Comparison of ENCODE assay signal across 20 cellular contexts in the genomic region with DNA sequence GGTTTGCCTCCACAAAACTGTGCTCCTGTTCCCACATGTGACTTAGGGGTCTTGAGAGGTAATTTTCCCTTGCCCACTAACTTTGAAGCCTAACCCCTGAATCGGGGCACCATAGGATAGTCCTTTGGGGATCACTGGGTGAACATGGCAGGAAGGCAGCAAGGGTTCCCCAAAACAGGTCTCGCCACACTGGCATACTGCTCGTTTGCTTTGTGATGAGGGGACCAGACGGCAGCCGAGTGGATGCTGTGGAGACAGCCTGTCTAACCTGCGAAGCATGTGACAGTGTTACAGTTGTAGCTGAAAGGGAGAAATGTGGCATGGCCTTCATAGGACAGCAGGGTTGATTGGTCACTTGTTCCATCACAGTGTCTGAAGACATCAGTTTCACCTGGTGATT. TPM values are rescaled to one million over a fixed set of nuclear protein-coding genes. Genes with fewer than 3 reads are reported as not detected.
DNase-seq lines count a peak whose midpoint lies in the region; ATAC-seq, FAIRE-seq and TF ChIP-seq lines count a peak whose summit lies in the region.
"Had no signal": no experiment of that assay in that cellular context is flagged by ENCODE, and none has a peak within 500 bp of the region (broad histone marks: within the 10 kb centered on the region; RNA-seq: fewer than 3 reads in every experiment).

No MANE protein-coding gene starts in this region.

- no peaks in the 10 kb centered on the region for H3K23me2 ChIP-seq in H9 (ENCODE audit: insufficient read length, low read depth, low read length, poor library complexity, severe bottlenecking)

- H2BK5ac ChIP-seq in H9 (ENCODE audit: insufficient read length, low read length) = no peak overlapping the region

- H3K36me3 Mint-ChIP-seq in H9 (ENCODE audit: insufficient read depth in 1 of 3, low read depth in 3 of 3) = peaks cover 7 to 67% (median 46%) of the 10 kb centered on the region in 3 experiments

- no peaks in the 10 kb centered on the region for H3K27me3 Mint-ChIP-seq in H9 (ENCODE audit: low read depth)
- H3K27me3 Mint-ChIP-seq: activated CD4-positive, alpha-beta memory T cell treated with anti-CD3 and anti-CD28 coated beads for 36 hours; B cell; naive thymus-derived CD4-positive, alpha-beta T cell; T-cell had no signal

- CTCF ChIA-PET in K562 (lab: Yijun Ruan, JAX; ENCODE audit: low intra/inter-chr PET ratio) = interaction anchor here (2.6 kb wide), 1 partner anchor 256 kb away, joined by 14 read pairs; no protein-coding TSS in a partner anchor

- H4K8ac ChIP-seq in H9 (replicated peaks; ENCODE audit: insufficient read length, low read depth, low read length) = no peak overlapping the region

- no peak overlapping the region for H3K4ac ChIP-seq in H9 (ENCODE audit: low read depth, low read length)

- no peaks in the 10 kb centered on the region for H3K9me3 Mint-ChIP-seq in H9
- H3K9me3 Mint-ChIP-seq: activated CD4-positive, alpha-beta memory T cell treated with anti-CD3 and anti-CD28 coated beads for 36 hours; activated naive CD4-positive, alpha-beta T cell treated with anti-CD3 and anti-CD28 coated beads, Interleukin-2, amount 50 U/mL, for 72 hours; activated T-cell treated with anti-CD3 and anti-CD28 coated beads, Interleukin-2, amount 50 U/mL, for 4 hours; naive thymus-derived CD4-positive, alpha-beta T cell; T-cell had no signal

- POLR2A ChIA-PET in K562 (lab: Yijun Ruan, JAX) = no interaction called here

- no peak for TF ChIP-seq POLR2A in K562 (conservative IDR thresholded peaks at IDR 0.05)

- peaks cover 2% of the 10 kb centered on the region for H3K9me1 ChIP-seq in K562 (ENCODE audit: control insufficient read depth, insufficient read depth, low read length)

- peak overlapping the region in 2 of 3 experiments; percentile 68 to 71; a peak in 1 of 7 replicates for H3K27ac Mint-ChIP-seq in H9
- H3K27ac Mint-ChIP-seq: activated CD4-positive, alpha-beta memory T cell treated with anti-CD3 and anti-CD28 coated beads for 36 hours; B cell; T-cell had no signal

- intact Hi-C loops in K562 (cut with micrococcal nuclease) = loop anchor here (10.0 kb wide), 2 partner anchors 75 to 95 kb away; no protein-coding TSS in a partner anchor
- intact Hi-C loops in lower lobe of right lung (cut with DNase I) = loop anchor here (10.0 kb wide), 1 partner anchor 255 kb away; no protein-coding TSS in a partner anchor

- peaks cover 52% of the 10 kb centered on the region for H3K36me3 ChIP-seq in K562 (ENCODE audit: control insufficient read depth, insufficient read depth, low read length)
- peaks cover 96% of the 10 kb centered on the region for H3K36me3 ChIP-seq in lower lobe of right lung
- peaks cover 63% of the 10 kb centered on the region for H3K36me3 ChIP-seq in skeletal muscle satellite cell (ENCODE audit: insufficient read depth, low read length)

- WGBS in H9 (ENCODE audit: extremely low coverage, insufficient read length, low lambda C conversion rate) = no CpG with 5 or more reads among the region's 6 CpGs
- 78% methylated on average over 6 of the region's 6 CpGs for WGBS in K562 (ENCODE audit: insufficient coverage, low coverage, missing lambda C conversion rate)

- no peak overlapping the region for H2AK5ac ChIP-seq in H9 (ENCODE audit: insufficient read length, low read length)

- BruUV-seq in K562 (replicated peaks; lab: Mats Ljungman, UMichigan) = no TSS peak

- H4K20me1 ChIP-seq in H9 (ENCODE audit: control insufficient read depth, insufficient read depth, insufficient read length) (no peaks in the 10 kb centered on the region), K562 (replicated peaks; ENCODE audit: control insufficient read depth, insufficient read depth, low read length) (no peaks in the 10 kb centered on the region)

- no peak overlapping the region for H3K18ac ChIP-seq in H9 (ENCODE audit: insufficient read length, low read depth, low read length)

- ATAC-seq in K562 (no peak), lower lobe of right lung (no peak), GM18867 (IDR thresholded peaks at IDR 0.05; ENCODE audit: unreplicated experiment) (no peak)
- ATAC-seq: activated naive CD4-positive, alpha-beta T cell treated with anti-CD3 and anti-CD28 coated beads, Interleukin-2, amount 50 U/mL, for 72 hours; activated T-cell treated with anti-CD3 and anti-CD28 coated beads, Interleukin-2, amount 50 U/mL, for 4 hours; left lung; naive thymus-derived CD4-positive, alpha-beta T cell; T-cell had no signal

- H3K4me3 Mint-ChIP-seq in H9 = no peak overlapping the region
- H3K4me3 Mint-ChIP-seq: activated CD4-positive, alpha-beta memory T cell treated with anti-CD3 and anti-CD28 coated beads for 36 hours; activated T-cell treated with anti-CD3 and anti-CD28 coated beads, Interleukin-2, amount 50 U/mL, for 4 hours; B cell; naive thymus-derived CD4-positive, alpha-beta T cell; T-cell had no signal

- TF ChIP-seq EP300 in K562 (IDR thresholded peaks at IDR 0.05; ENCODE audit: low read length) = no peak

- no peak for TF ChIP-seq RAD21 in K562 (CRISPR knock-in tag; conservative IDR thresholded peaks at IDR 0.05 in 1 of 2, IDR thresholded peaks at IDR 0.05 in 1 of 2)

- no peak overlapping the region for H4K5ac ChIP-seq in H9 (ENCODE audit: insufficient read length, low read depth, low read length)

- no peak overlapping the region for H3K14ac ChIP-seq in H9 (ENCODE audit: insufficient read depth, low read length)

- no peak overlapping the region for H2BK12ac ChIP-seq in H9 (ENCODE audit: insufficient read length, low read depth, low read length)

- no peak overlapping the region for H2BK20ac ChIP-seq in H9 (ENCODE audit: low read depth, low read length, poor library complexity, severe bottlenecking)

- H3K9ac ChIP-seq in H9 (ENCODE audit: extremely low read depth, insufficient read length, low read length) (no peak overlapping the region), K562 (ENCODE audit: insufficient read depth in 1 of 2, low read depth in 2 of 2, low read length in 2 of 2) (no peak overlapping the region), skeletal muscle satellite cell (ENCODE audit: low read depth, low read length) (peak overlapping the region; percentile 40)

- no peaks in the 10 kb centered on the region for H3K79me1 ChIP-seq in H9 (ENCODE audit: insufficient read depth, low read depth, low read length, poor library complexity, severe bottlenecking)

- no peak overlapping the region for H4K91ac ChIP-seq in H9 (ENCODE audit: insufficient read length, low read depth, low read length)

- no peak overlapping the region for H2BK15ac ChIP-seq in H9 (ENCODE audit: low read depth, low read length)

- H2AFZ ChIP-seq in H9 (ENCODE audit: low read length) = no peak overlapping the region
- H2AFZ ChIP-seq in K562 (ENCODE audit: low read depth, low read length) = no peak overlapping the region

- no peak overlapping the region for H3K23ac ChIP-seq in H9 (ENCODE audit: insufficient read length, low read depth, low read length)

- H3K56ac ChIP-seq in H9 (ENCODE audit: insufficient read length, low read depth, low read length) = no peak overlapping the region

- DNase-seq in H9 (no peak), K562 (ENCODE audit: extremely low read depth in 1 of 4, low spot score in 3 of 4) (no peak), lower lobe of right lung (no peak), amygdala (lab: John Stamatoyannopoulos, UW) (no peak), DMS153 treated with DMSO at 0.1 percent for 48 hours (lab: John Stamatoyannopoulos, UW; ENCODE audit: unreplicated experiment) (no peak)
- no peak for DNase-seq in stimulated activated naive CD4-positive, alpha-beta T cell treated with Interleukin-2 at 50 U/mL for 16 hours (lab: John Stamatoyannopoulos, UW)
- DNase-seq: activated CD4-positive, alpha-beta memory T cell treated with anti-CD3 and anti-CD28 coated beads for 36 hours; activated T-cell treated with anti-CD3 and anti-CD28 coated beads, Interleukin-2, amount 50 U/mL, for 4 hours; Caco-2; effector CD8-positive, alpha-beta T cell; left lung; naive thymus-derived CD4-positive, alpha-beta T cell; stimulated activated CD4-positive, alpha-beta T cell treated with anti-CD3 and anti-CD28 coated beads, Interleukin-2, amount 100 ng/mL, for 24 hours; T-cell had no signal

- peak; percentile 19 for FAIRE-seq in K562 (lab: Jason Lieb, UNC)

- no peak overlapping the region for H3T11ph ChIP-seq in H9 (ENCODE audit: low read length)

- H3K4me1 Mint-ChIP-seq in H9 = peaks cover 13 to 24% of the 10 kb centered on the region in 2 experiments
- H3K4me1 Mint-ChIP-seq: B cell, T-cell had no signal

- H3K4me1 ChIP-seq in H9 (ENCODE audit: insufficient read depth, low read length) (no peaks in the 10 kb centered on the region), K562 (replicated peaks in 1 of 2; ENCODE audit: control insufficient read depth in 2 of 2, insufficient read depth in 2 of 2, low read length in 2 of 2) (no peaks in the 10 kb centered on the region), lower lobe of right lung (no peaks in the 10 kb centered on the region), skeletal muscle satellite cell (ENCODE audit: control insufficient read depth, insufficient read depth, low read length) (peaks cover 11% of the 10 kb centered on the region)
- H3K4me1 ChIP-seq: Caco-2, left lung had no signal

- H2BK120ac ChIP-seq in H9 (ENCODE audit: low read depth, low read length, poor library complexity, severe bottlenecking) = no peak overlapping the region

- H3K27me3 ChIP-seq in H9 (ENCODE audit: insufficient read depth, low read length) (no peaks in the 10 kb centered on the region), K562 (ENCODE audit: control insufficient read depth in 2 of 2, insufficient read depth in 2 of 2, low read length in 2 of 2) (no peaks in the 10 kb centered on the region), lower lobe of right lung (ENCODE audit: low read depth) (no peaks in the 10 kb centered on the region), skeletal muscle satellite cell (ENCODE audit: control insufficient read depth, insufficient read depth, low read length) (no peaks in the 10 kb centered on the region)
- H3K27me3 ChIP-seq: cardiac muscle cell, left lung had no signal

- no peak overlapping the region for H3K4me3 ChIP-seq in K562
- H3K4me3 ChIP-seq in lower lobe of right lung = no peak overlapping the region
- H3K4me3 ChIP-seq in skeletal muscle satellite cell (ENCODE audit: low read length) = no peak overlapping the region
- H3K4me3 ChIP-seq: cardiac muscle cell, left lung, thoracic aorta had no signal

- in situ Hi-C loops in K562 (cut with MboI) = loop anchor here (5.0 kb wide), 1 partner anchor 258 kb away; no protein-coding TSS in a partner anchor

- H3K27ac ChIP-seq in H9 (ENCODE audit: insufficient read length, low read depth, low read length) (no peak overlapping the region), K562 (ENCODE audit: extremely low read depth, low read depth, low read length) (no peak overlapping the region), lower lobe of right lung (peak overlapping the region; percentile 26)
- H3K27ac ChIP-seq: left lung, thoracic aorta had no signal

- no peaks in the 10 kb centered on the region for H3K79me2 ChIP-seq in H9 (ENCODE audit: insufficient read depth, low read length)
- no peaks in the 10 kb centered on the region for H3K79me2 ChIP-seq in K562 (ENCODE audit: control insufficient read depth, insufficient read depth, low read length)

- H3K4me2 ChIP-seq in H9 (ENCODE audit: insufficient read depth, insufficient read length, low read length) = no peak overlapping the region
- no peak overlapping the region for H3K4me2 ChIP-seq in K562 (ENCODE audit: insufficient read depth, low read length)
- H3K4me2 ChIP-seq in skeletal muscle satellite cell (ENCODE audit: low read length) = no peak overlapping the region

- H3K9me3 ChIP-seq in H9 (ENCODE audit: control insufficient read depth, low read depth, low read length) (no peaks in the 10 kb centered on the region), K562 (replicated peaks; ENCODE audit: control insufficient read depth, insufficient read depth, low read depth, low read length) (no peaks in the 10 kb centered on the region), lower lobe of right lung (no peaks in the 10 kb centered on the region), skeletal muscle satellite cell (replicated peaks; ENCODE audit: low read length) (no peaks in the 10 kb centered on the region)
- H3K9me3 ChIP-seq: Caco-2, left lung, thoracic aorta had no signal

- TF ChIP-seq CTCF in H9 (conservative IDR thresholded peaks at IDR 0.05) (no peak), K562 (IDR thresholded peaks at IDR 0.05 in 2 of 3, conservative IDR thresholded peaks at IDR 0.05 in 1 of 3; ENCODE audit: insufficient read depth in 2 of 3, low read depth in 1 of 3, low read length in 3 of 3) (no peak), lower lobe of right lung (IDR thresholded peaks at IDR 0.05) (no peak)

RNA-seq across cellular contexts. Expression of a gene that starts 42.4 kb away (rescaled TPM):
- total RNA-seq in H9 (2021) (23.6 and 24.2 TPM in 2 replicates), K562 (2014; rRNA removed) (16.2 and 19.8 TPM in 2 replicates), K562 (2014; rRNA removed; fragmentation: Illumina TruSeq; extraction: Trizol) (12.2 and 13.8 TPM in 2 replicates), K562 (2015; rRNA removed; fragmentation: Illumina TruSeq; extraction: Trizol) (11.5 and 11.6 TPM in 2 replicates), K562 (2021) (18.7 and 21.8 TPM in 2 replicates), lower lobe of right lung (40.1 TPM)
- 126 and 128 TPM in 2 replicates for total RNA-seq in K562 (2011; cell fraction: chromatin; rRNA removed; ENCODE audit: low replicate concordance)
- 54.6 and 61.0 TPM in 2 replicates for total RNA-seq in K562 (2011; cell fraction: nucleolus; rRNA removed)
- 70.8 and 93.3 TPM in 2 replicates for total RNA-seq in K562 (2011; cell fraction: nucleoplasm; rRNA removed)
- polyA plus RNA-seq in K562 (2011; rRNA removed) (23.6 and 28.5 TPM in 2 replicates), K562 (2014; fragmentation: Illumina TruSeq; extraction: Trizol) (14.8 and 17.1 TPM in 2 replicates), K562 (2014; fragmentation: Nextera tagmentation; extraction: Ambion mirVana) (1 to 10 TPM; 7.6 to 8.1 TPM), K562 (2014; rRNA removed) (15.5 and 22.1 TPM in 2 replicates)
- 11.8 and 17.3 TPM in 2 replicates for polyA plus RNA-seq in K562 (2011; cell fraction: cytosol; rRNA removed)
- polyA plus RNA-seq in K562 (2011; cell fraction: nucleus; rRNA removed) = 102 and 103 TPM in 2 replicates
- polyA plus RNA-seq in K562 (2012) = 13.6 and 18.2 TPM in 2 replicates
- 49.4 and 50.7 TPM in 2 replicates for polyA minus RNA-seq in K562 (2011; rRNA and poly(A)+ RNA removed)
- 18.0 and 22.2 TPM in 2 replicates for polyA minus RNA-seq in K562 (2011; cell fraction: cytosol; rRNA and poly(A)+ RNA removed)
- 56.4 and 98.5 TPM in 2 replicates for polyA minus RNA-seq in K562 (2011; cell fraction: nucleus; rRNA and poly(A)+ RNA removed)
- total RNA-seq in skeletal muscle satellite cell (2012; rRNA removed) = 30.6 and 33.7 TPM in 2 replicates

RNA-seq across cellular contexts. Expression of a gene that starts 42.7 kb away (rescaled TPM):
- 67.1 and 71.3 TPM in 2 replicates for total RNA-seq in H9 (2021)
- 70.7 and 115 TPM in 2 replicates for total RNA-seq in K562 (2011; cell fraction: chromatin; rRNA removed; ENCODE audit: low replicate concordance)
- total RNA-seq in K562 (2011; cell fraction: nucleolus; rRNA removed) = 74.2 and 80.5 TPM in 2 replicates
- 83.2 and 88.9 TPM in 2 replicates for total RNA-seq in K562 (2011; cell fraction: nucleoplasm; rRNA removed)
- total RNA-seq in K562 (2014; rRNA removed) = 10.1 and 22.7 TPM in 2 replicates
- 13.3 and 16.7 TPM in 2 replicates for total RNA-seq in K562 (2014; rRNA removed; fragmentation: Illumina TruSeq; extraction: Trizol)
- 14.9 and 15.7 TPM in 2 replicates for total RNA-seq in K562 (2015; rRNA removed; fragmentation: Illumina TruSeq; extraction: Trizol)
- 20.4 and 24.1 TPM in 2 replicates for total RNA-seq in K562 (2021)
- 37.5 and 40.7 TPM in 2 replicates for polyA plus RNA-seq in K562 (2011; rRNA removed)
- polyA plus RNA-seq in K562 (2011; cell fraction: cytosol; rRNA removed) = 38.5 and 40.1 TPM in 2 replicates
- polyA plus RNA-seq in K562 (2011; cell fraction: nucleus; rRNA removed) = 56.0 and 66.5 TPM in 2 replicates
- polyA plus RNA-seq in K562 (2012) = 15.0 and 18.6 TPM in 2 replicates
- polyA plus RNA-seq in K562 (2014; fragmentation: Illumina TruSeq; extraction: Trizol) = 19.2 and 25.9 TPM in 2 replicates
- 10 to 100 TPM in 1 of 2 experiments, 1 to 10 TPM in 1; 1.9 to 12.3 TPM for polyA plus RNA-seq in K562 (2014; fragmentation: Nextera tagmentation; extraction: Ambion mirVana)
- 19.1 and 21.8 TPM in 2 replicates for polyA plus RNA-seq in K562 (2014; rRNA removed)
- 63.9 and 66.3 TPM in 2 replicates for polyA minus RNA-seq in K562 (2011; rRNA and poly(A)+ RNA removed)
- polyA minus RNA-seq in K562 (2011; cell fraction: cytosol; rRNA and poly(A)+ RNA removed) = 26.6 and 27.7 TPM in 2 replicates
- 54.7 and 75.9 TPM in 2 replicates for polyA minus RNA-seq in K562 (2011; cell fraction: nucleus; rRNA and poly(A)+ RNA removed)
- total RNA-seq in lower lobe of right lung = 61.4 TPM
- total RNA-seq in skeletal muscle satellite cell (2012; rRNA removed) = 49.4 and 75.4 TPM in 2 replicates

RNA-seq across cellular contexts. Expression of a gene that starts 53.5 kb away (rescaled TPM):
- total RNA-seq in H9 (2021) (22.5 and 24.3 TPM in 2 replicates), K562 (2014; rRNA removed) (71.0 and 73.4 TPM in 2 replicates), K562 (2014; rRNA removed; fragmentation: Illumina TruSeq; extraction: Trizol) (37.5 and 39.5 TPM in 2 replicates), K562 (2015; rRNA removed; fragmentation: Illumina TruSeq; extraction: Trizol) (53.4 and 56.1 TPM in 2 replicates), K562 (2021) (63.9 and 70.5 TPM in 2 replicates), lower lobe of right lung (55.0 TPM)
- 78.3 and 122 TPM in 2 replicates for total RNA-seq in K562 (2011; cell fraction: chromatin; rRNA removed; ENCODE audit: low replicate concordance)
- 64.2 and 65.9 TPM in 2 replicates for total RNA-seq in K562 (2011; cell fraction: nucleolus; rRNA removed)
- 65.3 and 66.3 TPM in 2 replicates for total RNA-seq in K562 (2011; cell fraction: nucleoplasm; rRNA removed)
- polyA plus RNA-seq in K562 (2011; rRNA removed) (46.2 and 52.8 TPM in 2 replicates), K562 (2014; fragmentation: Illumina TruSeq; extraction: Trizol) (30.6 and 48.2 TPM in 2 replicates), K562 (2014; fragmentation: Nextera tagmentation; extraction: Ambion mirVana) (10 to 100 TPM in 1 of 2 experiments, 1 to 10 TPM in 1; 9.5 to 21.1 TPM), K562 (2014; rRNA removed) (75.0 and 76.1 TPM in 2 replicates)
- 45.2 and 45.3 TPM in 2 replicates for polyA plus RNA-seq in K562 (2011; cell fraction: cytosol; rRNA removed)
- 64.4 and 74.5 TPM in 2 replicates for polyA plus RNA-seq in K562 (2011; cell fraction: nucleus; rRNA removed)
- 75.8 and 92.9 TPM in 2 replicates for polyA plus RNA-seq in K562 (2012)
- 37.7 and 38.3 TPM in 2 replicates for polyA minus RNA-seq in K562 (2011; rRNA and poly(A)+ RNA removed)
- polyA minus RNA-seq in K562 (2011; cell fraction: cytosol; rRNA and poly(A)+ RNA removed) = 19.1 and 29.5 TPM in 2 replicates
- polyA minus RNA-seq in K562 (2011; cell fraction: nucleus; rRNA and poly(A)+ RNA removed) = 18.6 and 31.8 TPM in 2 replicates
- total RNA-seq in skeletal muscle satellite cell (2012; rRNA removed) = 20.8 and 27.9 TPM in 2 replicates

RNA-seq across cellular contexts. Expression of a gene that starts 53.8 kb away (rescaled TPM):
- total RNA-seq in H9 (2021) = 17.4 and 19.2 TPM in 2 replicates
- 79.5 and 160 TPM in 2 replicates for total RNA-seq in K562 (2011; cell fraction: chromatin; rRNA removed; ENCODE audit: low replicate concordance)
- total RNA-seq in K562 (2011; cell fraction: nucleolus; rRNA removed) = 90.1 and 97.0 TPM in 2 replicates
- total RNA-seq in K562 (2011; cell fraction: nucleoplasm; rRNA removed) = 76.8 and 77.1 TPM in 2 replicates
- total RNA-seq in K562 (2014; rRNA removed) = 28.5 and 38.9 TPM in 2 replicates
- total RNA-seq in K562 (2014; rRNA removed; fragmentation: Illumina TruSeq; extraction: Trizol) = 15.7 and 18.3 TPM in 2 replicates
- 18.3 and 18.5 TPM in 2 replicates for total RNA-seq in K562 (2015; rRNA removed; fragmentation: Illumina TruSeq; extraction: Trizol)
- total RNA-seq in K562 (2021) = 31.3 and 33.6 TPM in 2 replicates
- polyA plus RNA-seq in K562 (2011; rRNA removed) = 28.1 and 41.9 TPM in 2 replicates
- polyA plus RNA-seq in K562 (2011; cell fraction: cytosol; rRNA removed) = 36.4 and 59.2 TPM in 2 replicates
- 74.2 and 83.2 TPM in 2 replicates for polyA plus RNA-seq in K562 (2011; cell fraction: nucleus; rRNA removed)
- 27.7 and 36.8 TPM in 2 replicates for polyA plus RNA-seq in K562 (2012)
- polyA plus RNA-seq in K562 (2014; fragmentation: Illumina TruSeq; extraction: Trizol) = 18.8 and 24.2 TPM in 2 replicates
- polyA plus RNA-seq in K562 (2014; fragmentation: Nextera tagmentation; extraction: Ambion mirVana) = 1 to 10 TPM in 1 of 2 experiments, under 1 TPM in 1; 0.41 to 1.9 TPM
- 23.1 and 25.8 TPM in 2 replicates for polyA plus RNA-seq in K562 (2014; rRNA removed)
- polyA minus RNA-seq in K562 (2011; rRNA and poly(A)+ RNA removed) = 21.8 and 28.3 TPM in 2 replicates
- polyA minus RNA-seq in K562 (2011; cell fraction: cytosol; rRNA and poly(A)+ RNA removed) = 13.8 and 21.5 TPM in 2 replicates
- polyA minus RNA-seq in K562 (2011; cell fraction: nucleus; rRNA and poly(A)+ RNA removed) = 24.4 and 38.3 TPM in 2 replicates
- total RNA-seq in lower lobe of right lung = 25.1 TPM
- total RNA-seq in skeletal muscle satellite cell (2012; rRNA removed) = 10.5 and 19.5 TPM in 2 replicates
